In genomic region chr11:117203069-117203407, GRCh38 we compare ENCODE assay signal across 14 cellular contexts. TPM values are rescaled to one million over a fixed set of nuclear protein-coding genes. Genes with fewer than 3 reads are reported as not detected.
DNase-seq lines count a peak whose midpoint lies in the region; ATAC-seq, FAIRE-seq and TF ChIP-seq lines count a peak whose summit lies in the region.
"Had no signal": no experiment of that assay in that cellular context is flagged by ENCODE, and none has a peak within 500 bp of the region (broad histone marks: within the 10 kb centered on the region; RNA-seq: fewer than 3 reads in every experiment).

No MANE protein-coding gene starts in this region.

- no peak for FAIRE-seq in HepG2 (lab: Jason Lieb, UNC)
- FAIRE-seq: GM18507 had no signal

- TF ChIP-seq CTCF in HepG2 (CRISPR knock-in tag; IDR thresholded peaks at IDR 0.05) (no peak), right lobe of liver (IDR thresholded peaks at IDR 0.05) (no peak), ovary (IDR thresholded peaks at IDR 0.05) (no peak), vagina (IDR thresholded peaks at IDR 0.05) (no peak), WTC11 (IDR thresholded peaks at IDR 0.05) (no peak)

- H3K36me3 Mint-ChIP-seq in WTC11: peaks cover 7% of the 10 kb centered on the region

- WGBS in HepG2 (ENCODE audit: low lambda C conversion rate): 96% methylated on average over 7 of the region's 10 CpGs
- WGBS in right lobe of liver (ENCODE audit: insufficient coverage, low coverage, low lambda C conversion rate, missing lambda C conversion rate): 100% methylated on average over 2 of the region's 10 CpGs
- WGBS in esophagus, 2 donors: 85 to 90% methylated on average over 10 of the region's 10 CpGs
- WGBS in ovary, 3 donors: 67 to 86% (median 70%) methylated on average over 10 of the region's 10 CpGs

- H2AFZ ChIP-seq in HepG2 (ENCODE audit: low read length): no peak overlapping the region

- H3K4me3 ChIP-seq in HepG2 (replicated peaks in 1 of 3; ENCODE audit: insufficient read depth in 1 of 3, low read depth in 2 of 3, low read length in 3 of 3) (no peak overlapping the region), right lobe of liver (peak overlapping the region in 1 of 3 donors; percentile 22), esophagus (ENCODE audit: low read depth in 1 of 2, low read length in 2 of 2) (peak overlapping the region; percentile 24 to 44), ovary (peak overlapping the region; percentile 45), vagina (peak overlapping the region; percentile 46 to 54)
- H3K4me3 ChIP-seq: skin epidermis had no signal

- no TSS peak for BruUV-seq in HepG2 (replicated peaks; lab: Mats Ljungman, UMichigan)

- H3K4me1 Mint-ChIP-seq in WTC11: peaks cover 28% of the 10 kb centered on the region

- no peaks in the 10 kb centered on the region for H3K27me3 ChIP-seq in HepG2 (ENCODE audit: control insufficient read depth in 1 of 2, insufficient read depth in 2 of 2, low read length in 2 of 2)
- no peaks in the 10 kb centered on the region for H3K27me3 ChIP-seq in right lobe of liver
- no peaks in the 10 kb centered on the region for H3K27me3 ChIP-seq in esophagus (ENCODE audit: control insufficient read depth in 1 of 2, insufficient read depth in 2 of 2, low read length in 2 of 2)
- H3K27me3 ChIP-seq in ovary: no peaks in the 10 kb centered on the region
- H3K27me3 ChIP-seq in vagina: no peaks in the 10 kb centered on the region
- H3K27me3 ChIP-seq: BE2C had no signal

- DNase-seq in HepG2 (ENCODE audit: low spot score) (no peak), right lobe of liver (no peak), ovary (no peak), vagina (ENCODE audit: extremely low spot score in 2 of 2) (no peak), WTC11 (ENCODE audit: low spot score) (no peak), NCI-H2171 treated with DMSO at 0.1 percent for 48 hours (lab: John Stamatoyannopoulos, UW) (no peak), T1000 (lab: John Stamatoyannopoulos, UW) (no peak)
- DNase-seq: BE2C, caudate nucleus, NCI-H1417 treated with DMSO at 0.1 percent for 48 hours, NCI-H524 treated with DMSO at 0.1 percent for 48 hours had no signal

- peaks cover 0 to 3% of the 10 kb centered on the region in 2 experiments; a peak in 1 of 5 replicates for H3K36me3 ChIP-seq in HepG2 (replicated peaks in 1 of 2; ENCODE audit: control insufficient read depth in 1 of 2, insufficient read depth in 2 of 2, low read length in 2 of 2)
- H3K36me3 ChIP-seq in right lobe of liver: peaks cover 0 to 9% (median 1%) of the 10 kb centered on the region in 4 donors
- peaks cover 0 to 17% of the 10 kb centered on the region in 2 donors for H3K36me3 ChIP-seq in esophagus (ENCODE audit: control insufficient read depth in 2 of 2, insufficient read depth in 2 of 2, low read length in 1 of 2)
- H3K36me3 ChIP-seq in ovary: no peaks in the 10 kb centered on the region
- H3K36me3 ChIP-seq in vagina: peaks cover 0 to 23% of the 10 kb centered on the region in 2 donors

- intact Hi-C loops in HepG2 (cut with micrococcal nuclease; ENCODE audit: unreplicated experiment): no loop called here
- intact Hi-C loops in right lobe of liver (cut with DNase I): no loop called here
- intact Hi-C loops in ovary (cut with DNase I): no loop called here
- intact Hi-C loops in vagina (cut with DNase I): no loop called here

- in situ Hi-C loops in HepG2 (cut with HindIII; ENCODE audit: extremely low pct_ligation_motif_present, low pct_unique_long_range_greater_than_20kb): no loop called here

- H4K20me1 ChIP-seq in HepG2 (ENCODE audit: insufficient read depth, low read length): no peaks in the 10 kb centered on the region

- H3K27ac Mint-ChIP-seq in WTC11: no peak overlapping the region

- peaks cover 8% of the 10 kb centered on the region for H3K4me1 ChIP-seq in HepG2 (ENCODE audit: insufficient read depth, low read length)
- no peaks in the 10 kb centered on the region for H3K4me1 ChIP-seq in right lobe of liver
- H3K4me1 ChIP-seq in esophagus (ENCODE audit: control insufficient read depth in 2 of 2, insufficient read depth in 2 of 2, low read length in 1 of 2): peaks cover 0 to 4% of the 10 kb centered on the region in 2 donors
- H3K4me1 ChIP-seq in ovary (ENCODE audit: insufficient read depth): peaks cover 43% of the 10 kb centered on the region
- H3K4me1 ChIP-seq in vagina: peaks cover 10% of the 10 kb centered on the region
- H3K4me1 ChIP-seq: BE2C had no signal

- H3K79me2 ChIP-seq in HepG2 (ENCODE audit: insufficient read depth, low read length): no peaks in the 10 kb centered on the region

- no peak for TF ChIP-seq POLR2A in HepG2 (IDR thresholded peaks at IDR 0.05; ENCODE audit: insufficient read depth in 1 of 2, low read depth in 2 of 2, low read length in 2 of 2)
- no peak for TF ChIP-seq POLR2A in right lobe of liver (IDR thresholded peaks at IDR 0.05)
- no peak for TF ChIP-seq POLR2A in ovary (IDR thresholded peaks at IDR 0.05)
- TF ChIP-seq POLR2A in vagina (IDR thresholded peaks at IDR 0.05): no peak

- no peak overlapping the region for H3K4me3 Mint-ChIP-seq in WTC11

- H3K4me2 ChIP-seq in HepG2 (ENCODE audit: low read depth, low read length): no peak overlapping the region

- H3K27ac ChIP-seq in HepG2 (ENCODE audit: extremely low read length, insufficient read depth, low read length) (no peak overlapping the region), right lobe of liver (no peak overlapping the region), esophagus (ENCODE audit: low read depth in 2 of 2, low read length in 1 of 2) (peak overlapping the region; percentile 61 to 70), ovary (peak overlapping the region; percentile 47 to 86), vagina (peak overlapping the region; percentile 78)

- H3K9me3 Mint-ChIP-seq in WTC11: no peaks in the 10 kb centered on the region

- H3K9me3 ChIP-seq in HepG2 (ENCODE audit: low read length) (no peaks in the 10 kb centered on the region), right lobe of liver (no peaks in the 10 kb centered on the region), esophagus (ENCODE audit: control insufficient read depth in 2 of 2, insufficient read depth in 1 of 2, low read depth in 1 of 2, low read length in 1 of 2) (no peaks in the 10 kb centered on the region), ovary (no peaks in the 10 kb centered on the region), vagina (no peaks in the 10 kb centered on the region)
- H3K9me3 ChIP-seq: BE2C had no signal

- TF ChIP-seq EP300 in HepG2 (IDR thresholded peaks at IDR 0.05; ENCODE audit: low read depth in 2 of 2, low read length in 2 of 2): no peak
- TF ChIP-seq EP300 in HepG2 (CRISPR knock-in tag; IDR thresholded peaks at IDR 0.05; ENCODE audit: borderline replicate concordance): no peak
- no peak for TF ChIP-seq EP300 in ovary (IDR thresholded peaks at IDR 0.05)

- POLR2A ChIA-PET in HepG2 (lab: Yijun Ruan, JAX) (interaction anchor here (0.9 kb wide), 1 partner anchor 25 kb away, joined by 3 read pairs; the partner anchor contains the start of gene SIDT2), WTC11 (lab: Charles Lee) (interaction anchor here (0.9 to 2.0 kb wide), 2 partner anchors 24 to 124 kb away, joined by 3 to 10 read pairs; partner anchors contain the start of genes CEP164 and SIDT2)

- no peak for TF ChIP-seq RAD21 in HepG2 (CRISPR knock-in tag; IDR thresholded peaks at IDR 0.05)

- H3K9ac ChIP-seq in HepG2 (ENCODE audit: insufficient read depth, low read depth, low read length): no peak overlapping the region

- no peaks in the 10 kb centered on the region; the same call in 1 of the 2 replicates for H3K27me3 Mint-ChIP-seq in WTC11 (ENCODE audit: low read depth)

- CTCF ChIA-PET in HepG2 (lab: Yijun Ruan, JAX; ENCODE audit: low intra/inter-chr PET ratio, low total read pairs): no interaction called here
- CTCF ChIA-PET in WTC11 (lab: Charles Lee): interaction anchor here (1.0 to 2.1 kb wide), 5 partner anchors 18 to 64 kb away, joined by 3 to 7 read pairs (median 5); partner anchors contain the start of gene SIDT2

- ATAC-seq in HepG2: no peak
- ATAC-seq in right lobe of liver: no peak
- ATAC-seq in WTC11: no peak

RNA-seq across cellular contexts. Expression of gene TAGLN, which starts 3.9 kb away (rescaled TPM):
- total RNA-seq in HepG2 (2016; rRNA removed; fragmentation: Illumina TruSeq; extraction: Trizol) (75.4 and 93.7 TPM in 2 replicates), right lobe of liver (100 to 1,000 TPM in 4 of 6 experiments, 10 to 100 TPM in 2; 41.2 to 158 (median 112) TPM), ovary (1,000 to 10,000 TPM in 3 of 7 donors, 100 to 1,000 TPM in 4; 491 to 2,646 (median 828) TPM), vagina (1,935 TPM), WTC11 (2021) (51.1 to 71.5 TPM (median 53.9 TPM) in 3 replicates)
- total RNA-seq in HepG2 (2016; cell fraction: cytosol; rRNA removed; fragmentation: Illumina TruSeq; extraction: Trizol; ENCODE audit: low read depth): 15.8 and 16.5 TPM in 2 replicates
- total RNA-seq in HepG2 (2016; cell fraction: insoluble cytoplasmic fraction; rRNA removed; fragmentation: Illumina TruSeq; extraction: Trizol): 83.7 and 102 TPM in 2 replicates
- 20.1 and 22.3 TPM in 2 replicates for total RNA-seq in HepG2 (2016; cell fraction: membrane; rRNA removed; fragmentation: Illumina TruSeq; extraction: Trizol)
- total RNA-seq in HepG2 (2016; cell fraction: nucleus; rRNA removed; fragmentation: Illumina TruSeq; extraction: Trizol): 36.8 and 37.1 TPM in 2 replicates
- polyA plus RNA-seq in HepG2 (2011; rRNA removed) (12.6 and 14.1 TPM in 2 replicates), esophagus (1,000 to 10,000 TPM in 1 of 2 donors, 100 to 1,000 TPM in 1; 469 to 1,217 TPM), ovary (1,000 to 10,000 TPM; 1,650 to 3,307 TPM)
- polyA plus RNA-seq in HepG2 (2011; cell fraction: cytosol; rRNA removed): 11.6 and 11.8 TPM in 2 replicates
- polyA plus RNA-seq in HepG2 (2011; cell fraction: nucleus; rRNA removed): 25.0 and 34.5 TPM in 2 replicates
- polyA plus RNA-seq in HepG2 (2012): 3.6 and 5.8 TPM in 2 replicates
- polyA plus RNA-seq in HepG2 (2016; cell fraction: cytosol; fragmentation: Illumina TruSeq; extraction: Trizol; ENCODE audit: low read depth): 19.4 and 20.0 TPM in 2 replicates
- 110 TPM in 2 replicates for polyA plus RNA-seq in HepG2 (2016; cell fraction: insoluble cytoplasmic fraction; fragmentation: Illumina TruSeq; extraction: Trizol; ENCODE audit: low read depth)
- 20.4 and 20.8 TPM in 2 replicates for polyA plus RNA-seq in HepG2 (2016; cell fraction: membrane; fragmentation: Illumina TruSeq; extraction: Trizol; ENCODE audit: low read depth)
- polyA plus RNA-seq in HepG2 (2016; cell fraction: nucleus; fragmentation: Illumina TruSeq; extraction: Trizol; ENCODE audit: insufficient read depth, low read depth): 55.4 and 61.9 TPM in 2 replicates
- polyA minus RNA-seq in HepG2 (2011; rRNA and poly(A)+ RNA removed; ENCODE audit: low replicate concordance): 1.5 and 8.0 TPM in 2 replicates
- 2.4 and 3.3 TPM in 2 replicates for polyA minus RNA-seq in HepG2 (2011; cell fraction: cytosol; rRNA and poly(A)+ RNA removed)
- polyA minus RNA-seq in HepG2 (2011; cell fraction: nucleus; rRNA and poly(A)+ RNA removed): 5.0 and 7.5 TPM in 2 replicates

RNA-seq across cellular contexts. Expression of gene SIDT2, which starts 24.5 kb away (rescaled TPM):
- total RNA-seq in HepG2 (2016; rRNA removed; fragmentation: Illumina TruSeq; extraction: Trizol) (6.8 and 11.5 TPM in 2 replicates), right lobe of liver (10 to 100 TPM; 24.6 to 49.9 (median 35.5) TPM), ovary (100 to 1,000 TPM in 1 of 7 donors, 10 to 100 TPM in 6; 36.5 to 141 (median 73.7) TPM), vagina (24.8 TPM), WTC11 (2021) (20.7 to 27.6 TPM (median 20.9 TPM) in 3 replicates)
- total RNA-seq in HepG2 (2016; cell fraction: cytosol; rRNA removed; fragmentation: Illumina TruSeq; extraction: Trizol; ENCODE audit: low read depth): 8.7 and 10.3 TPM in 2 replicates
- 6.4 and 12.0 TPM in 2 replicates for total RNA-seq in HepG2 (2016; cell fraction: insoluble cytoplasmic fraction; rRNA removed; fragmentation: Illumina TruSeq; extraction: Trizol)
- 8.6 and 9.5 TPM in 2 replicates for total RNA-seq in HepG2 (2016; cell fraction: membrane; rRNA removed; fragmentation: Illumina TruSeq; extraction: Trizol)
- total RNA-seq in HepG2 (2016; cell fraction: nucleus; rRNA removed; fragmentation: Illumina TruSeq; extraction: Trizol): 15.6 and 17.2 TPM in 2 replicates
- polyA plus RNA-seq in HepG2 (2011; rRNA removed) (26.8 and 28.0 TPM in 2 replicates), esophagus (10 to 100 TPM in 1 of 2 donors, 1 to 10 TPM in 1; 8.3 to 11.3 TPM), ovary (100 to 1,000 TPM in 1 of 2 donors, 10 to 100 TPM in 1; 59.2 to 106 TPM)
- polyA plus RNA-seq in HepG2 (2011; cell fraction: cytosol; rRNA removed): 10.5 and 14.3 TPM in 2 replicates
- 82.0 and 109 TPM in 2 replicates for polyA plus RNA-seq in HepG2 (2011; cell fraction: nucleus; rRNA removed)
- polyA plus RNA-seq in HepG2 (2012): 15.1 and 15.4 TPM in 2 replicates
- polyA plus RNA-seq in HepG2 (2016; cell fraction: cytosol; fragmentation: Illumina TruSeq; extraction: Trizol; ENCODE audit: low read depth): 1.9 and 2.2 TPM in 2 replicates
- polyA plus RNA-seq in HepG2 (2016; cell fraction: insoluble cytoplasmic fraction; fragmentation: Illumina TruSeq; extraction: Trizol; ENCODE audit: low read depth): 7.8 and 8.9 TPM in 2 replicates
- polyA plus RNA-seq in HepG2 (2016; cell fraction: membrane; fragmentation: Illumina TruSeq; extraction: Trizol; ENCODE audit: low read depth): 6.0 and 6.6 TPM in 2 replicates
- 24.9 and 26.7 TPM in 2 replicates for polyA plus RNA-seq in HepG2 (2016; cell fraction: nucleus; fragmentation: Illumina TruSeq; extraction: Trizol; ENCODE audit: insufficient read depth, low read depth)
- polyA minus RNA-seq in HepG2 (2011; rRNA and poly(A)+ RNA removed; ENCODE audit: low replicate concordance): 25.1 and 71.4 TPM in 2 replicates
- 11.7 and 19.1 TPM in 2 replicates for polyA minus RNA-seq in HepG2 (2011; cell fraction: cytosol; rRNA and poly(A)+ RNA removed)
- 32.3 and 34.8 TPM in 2 replicates for polyA minus RNA-seq in HepG2 (2011; cell fraction: nucleus; rRNA and poly(A)+ RNA removed)

RNA-seq across cellular contexts. Expression of gene PCSK7, which starts 28.8 kb away (rescaled TPM):
- total RNA-seq in HepG2 (2016; rRNA removed; fragmentation: Illumina TruSeq; extraction: Trizol) (6.8 and 13.8 TPM in 2 replicates), right lobe of liver (10 to 100 TPM; 19.3 to 28.5 (median 25.8) TPM), ovary (10 to 100 TPM; 16.3 to 67.7 (median 32.2) TPM), vagina (63.8 TPM), WTC11 (2021) (39.4 to 48.9 TPM (median 41.9 TPM) in 3 replicates)
- 7.8 and 8.9 TPM in 2 replicates for total RNA-seq in HepG2 (2016; cell fraction: cytosol; rRNA removed; fragmentation: Illumina TruSeq; extraction: Trizol; ENCODE audit: low read depth)
- 8.1 and 12.0 TPM in 2 replicates for total RNA-seq in HepG2 (2016; cell fraction: insoluble cytoplasmic fraction; rRNA removed; fragmentation: Illumina TruSeq; extraction: Trizol)
- 6.1 and 6.3 TPM in 2 replicates for total RNA-seq in HepG2 (2016; cell fraction: membrane; rRNA removed; fragmentation: Illumina TruSeq; extraction: Trizol)
- total RNA-seq in HepG2 (2016; cell fraction: nucleus; rRNA removed; fragmentation: Illumina TruSeq; extraction: Trizol): 16.5 and 17.3 TPM in 2 replicates
- polyA plus RNA-seq in HepG2 (2011; rRNA removed) (13.4 and 14.4 TPM in 2 replicates), esophagus (10 to 100 TPM; 22.8 to 37.3 TPM), ovary (10 to 100 TPM; 14.5 to 15.7 TPM)
- polyA plus RNA-seq in HepG2 (2011; cell fraction: cytosol; rRNA removed): 6.8 and 10.0 TPM in 2 replicates
- 63.6 and 86.3 TPM in 2 replicates for polyA plus RNA-seq in HepG2 (2011; cell fraction: nucleus; rRNA removed)
- 4.8 and 7.7 TPM in 2 replicates for polyA plus RNA-seq in HepG2 (2012)
- polyA plus RNA-seq in HepG2 (2016; cell fraction: cytosol; fragmentation: Illumina TruSeq; extraction: Trizol; ENCODE audit: low read depth): 1.6 and 1.8 TPM in 2 replicates
- 7.1 and 8.6 TPM in 2 replicates for polyA plus RNA-seq in HepG2 (2016; cell fraction: insoluble cytoplasmic fraction; fragmentation: Illumina TruSeq; extraction: Trizol; ENCODE audit: low read depth)
- 3.0 and 4.2 TPM in 2 replicates for polyA plus RNA-seq in HepG2 (2016; cell fraction: membrane; fragmentation: Illumina TruSeq; extraction: Trizol; ENCODE audit: low read depth)
- 59.8 and 63.8 TPM in 2 replicates for polyA plus RNA-seq in HepG2 (2016; cell fraction: nucleus; fragmentation: Illumina TruSeq; extraction: Trizol; ENCODE audit: insufficient read depth, low read depth)
- polyA minus RNA-seq in HepG2 (2011; rRNA and poly(A)+ RNA removed; ENCODE audit: low replicate concordance): 16.5 and 37.7 TPM in 2 replicates
- polyA minus RNA-seq in HepG2 (2011; cell fraction: cytosol; rRNA and poly(A)+ RNA removed): 3.3 and 6.0 TPM in 2 replicates
- polyA minus RNA-seq in HepG2 (2011; cell fraction: nucleus; rRNA and poly(A)+ RNA removed): 13.0 and 13.4 TPM in 2 replicates

RNA-seq across cellular contexts. Expression of gene RNF214, which starts 29.4 kb away (rescaled TPM):
- total RNA-seq in HepG2 (2016; rRNA removed; fragmentation: Illumina TruSeq; extraction: Trizol) (10.7 and 12.4 TPM in 2 replicates), right lobe of liver (1 to 10 TPM; 5.6 to 9.4 (median 7.3) TPM), ovary (10 to 100 TPM in 6 of 7 donors, 1 to 10 TPM in 1; 9.7 to 40.9 (median 29.3) TPM), vagina (10.8 TPM), WTC11 (2021) (35.4 to 45.0 TPM (median 37.8 TPM) in 3 replicates)
- total RNA-seq in HepG2 (2016; cell fraction: cytosol; rRNA removed; fragmentation: Illumina TruSeq; extraction: Trizol; ENCODE audit: low read depth): 4.7 and 5.5 TPM in 2 replicates
- 10.0 and 10.5 TPM in 2 replicates for total RNA-seq in HepG2 (2016; cell fraction: insoluble cytoplasmic fraction; rRNA removed; fragmentation: Illumina TruSeq; extraction: Trizol)
- total RNA-seq in HepG2 (2016; cell fraction: membrane; rRNA removed; fragmentation: Illumina TruSeq; extraction: Trizol): 8.0 and 9.2 TPM in 2 replicates
- 11.2 and 11.4 TPM in 2 replicates for total RNA-seq in HepG2 (2016; cell fraction: nucleus; rRNA removed; fragmentation: Illumina TruSeq; extraction: Trizol)
- polyA plus RNA-seq in HepG2 (2011; rRNA removed) (12.6 and 12.8 TPM in 2 replicates), esophagus (1 to 10 TPM; 5.9 to 6.6 TPM), ovary (10 to 100 TPM; 12.8 to 22.7 TPM)
- 5.0 and 8.9 TPM in 2 replicates for polyA plus RNA-seq in HepG2 (2011; cell fraction: cytosol; rRNA removed)
- polyA plus RNA-seq in HepG2 (2011; cell fraction: nucleus; rRNA removed): 20.8 and 21.2 TPM in 2 replicates
- polyA plus RNA-seq in HepG2 (2012): 9.1 and 10.6 TPM in 2 replicates
- polyA plus RNA-seq in HepG2 (2016; cell fraction: cytosol; fragmentation: Illumina TruSeq; extraction: Trizol; ENCODE audit: low read depth): 2.7 and 3.1 TPM in 2 replicates
- 10.6 and 13.7 TPM in 2 replicates for polyA plus RNA-seq in HepG2 (2016; cell fraction: insoluble cytoplasmic fraction; fragmentation: Illumina TruSeq; extraction: Trizol; ENCODE audit: low read depth)
- polyA plus RNA-seq in HepG2 (2016; cell fraction: membrane; fragmentation: Illumina TruSeq; extraction: Trizol; ENCODE audit: low read depth): 4.7 and 5.8 TPM in 2 replicates
- polyA plus RNA-seq in HepG2 (2016; cell fraction: nucleus; fragmentation: Illumina TruSeq; extraction: Trizol; ENCODE audit: insufficient read depth, low read depth): 26.2 and 27.4 TPM in 2 replicates
- polyA minus RNA-seq in HepG2 (2011; rRNA and poly(A)+ RNA removed; ENCODE audit: low replicate concordance): 20.7 and 43.7 TPM in 2 replicates
- 10.5 and 12.9 TPM in 2 replicates for polyA minus RNA-seq in HepG2 (2011; cell fraction: cytosol; rRNA and poly(A)+ RNA removed)
- 18.7 and 20.5 TPM in 2 replicates for polyA minus RNA-seq in HepG2 (2011; cell fraction: nucleus; rRNA and poly(A)+ RNA removed)

RNA-seq across cellular contexts. Expression of gene PAFAH1B2, which starts 59.0 kb away (rescaled TPM):
- total RNA-seq in HepG2 (2016; rRNA removed; fragmentation: Illumina TruSeq; extraction: Trizol): 104 and 178 TPM in 2 replicates
- total RNA-seq in HepG2 (2016; cell fraction: cytosol; rRNA removed; fragmentation: Illumina TruSeq; extraction: Trizol; ENCODE audit: low read depth): 34.4 and 37.3 TPM in 2 replicates
- total RNA-seq in HepG2 (2016; cell fraction: insoluble cytoplasmic fraction; rRNA removed; fragmentation: Illumina TruSeq; extraction: Trizol): 107 and 164 TPM in 2 replicates
- total RNA-seq in HepG2 (2016; cell fraction: membrane; rRNA removed; fragmentation: Illumina TruSeq; extraction: Trizol): 37.1 and 43.1 TPM in 2 replicates
- total RNA-seq in HepG2 (2016; cell fraction: nucleus; rRNA removed; fragmentation: Illumina TruSeq; extraction: Trizol): 42.3 and 46.9 TPM in 2 replicates
- 27.0 and 28.8 TPM in 2 replicates for polyA plus RNA-seq in HepG2 (2011; rRNA removed)
- 21.8 and 24.3 TPM in 2 replicates for polyA plus RNA-seq in HepG2 (2011; cell fraction: cytosol; rRNA removed)
- polyA plus RNA-seq in HepG2 (2011; cell fraction: nucleus; rRNA removed): 15.1 and 15.4 TPM in 2 replicates
- 23.9 and 26.9 TPM in 2 replicates for polyA plus RNA-seq in HepG2 (2012)
- 2.7 and 3.0 TPM in 2 replicates for polyA plus RNA-seq in HepG2 (2016; cell fraction: cytosol; fragmentation: Illumina TruSeq; extraction: Trizol; ENCODE audit: low read depth)
- 70.7 and 75.2 TPM in 2 replicates for polyA plus RNA-seq in HepG2 (2016; cell fraction: insoluble cytoplasmic fraction; fragmentation: Illumina TruSeq; extraction: Trizol; ENCODE audit: low read depth)
- polyA plus RNA-seq in HepG2 (2016; cell fraction: membrane; fragmentation: Illumina TruSeq; extraction: Trizol; ENCODE audit: low read depth): 12.5 and 14.8 TPM in 2 replicates
- polyA plus RNA-seq in HepG2 (2016; cell fraction: nucleus; fragmentation: Illumina TruSeq; extraction: Trizol; ENCODE audit: insufficient read depth, low read depth): 26.9 and 30.3 TPM in 2 replicates
- 84.0 and 119 TPM in 2 replicates for polyA minus RNA-seq in HepG2 (2011; rRNA and poly(A)+ RNA removed; ENCODE audit: low replicate concordance)
- 68.8 and 69.8 TPM in 2 replicates for polyA minus RNA-seq in HepG2 (2011; cell fraction: cytosol; rRNA and poly(A)+ RNA removed)
- 42.0 and 56.1 TPM in 2 replicates for polyA minus RNA-seq in HepG2 (2011; cell fraction: nucleus; rRNA and poly(A)+ RNA removed)
- 10 to 100 TPM; 22.2 to 39.1 (median 29.3) TPM for total RNA-seq in right lobe of liver
- 10 to 100 TPM; 13.9 to 14.0 TPM for polyA plus RNA-seq in esophagus
- 10 to 100 TPM; 57.2 to 95.6 (median 83.3) TPM for total RNA-seq in ovary
- polyA plus RNA-seq in ovary: 10 to 100 TPM; 23.0 to 45.9 TPM
- total RNA-seq in vagina: 68.5 TPM
- 132 to 138 TPM (median 133 TPM) in 3 replicates for total RNA-seq in WTC11 (2021)

Comparison
In these comparisons a context has a peak if more than half of its experiments do, and no peak if none do; other contexts are left out.
1. H3K27ac ChIP-seq: peak in esophagus (2 of 2), ovary (2 of 2) and vagina (single experiment); none in HepG2 (single experiment) and right lobe of liver (0 of 3).
2. H3K4me3 ChIP-seq: peak in esophagus (2 of 2), ovary (single experiment) and vagina (2 of 2); none in HepG2 (0 of 3).